In the genomic region with DNA sequence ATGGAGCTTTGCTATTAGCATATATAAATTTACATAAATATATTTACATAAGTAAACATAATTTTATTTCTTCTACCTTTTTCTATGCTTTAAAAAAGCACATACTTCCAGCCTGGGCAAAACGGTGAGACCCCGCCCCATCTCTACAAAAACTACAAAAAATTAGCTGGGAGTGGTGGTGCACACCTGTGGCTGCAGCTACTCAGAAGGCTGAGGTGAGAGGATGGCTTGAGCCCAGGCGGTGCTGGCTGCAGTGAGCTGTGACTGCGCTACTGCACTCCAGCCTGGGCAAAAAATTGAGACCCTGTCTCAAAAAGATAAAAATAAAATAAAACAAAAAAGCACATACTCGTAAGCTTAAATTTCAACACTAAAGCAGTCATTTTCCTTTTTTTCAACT, we compare ENCODE assay signal across 4 cellular contexts.
"Had no signal": no experiment of that assay in that cellular context is flagged by ENCODE, and none has a peak within 500 bp of the region (broad histone marks: within the 10 kb centered on the region; RNA-seq: fewer than 3 reads in every experiment).

No MANE protein-coding gene starts in this region.

- H3K4me3 ChIP-seq: K562 had no signal

- H3K27ac ChIP-seq: HL-60 had no signal

- DNase-seq: IMR-90, KBM-7 had no signal
